30 cellular contexts compared by ENCODE assay signal in the genomic region with DNA sequence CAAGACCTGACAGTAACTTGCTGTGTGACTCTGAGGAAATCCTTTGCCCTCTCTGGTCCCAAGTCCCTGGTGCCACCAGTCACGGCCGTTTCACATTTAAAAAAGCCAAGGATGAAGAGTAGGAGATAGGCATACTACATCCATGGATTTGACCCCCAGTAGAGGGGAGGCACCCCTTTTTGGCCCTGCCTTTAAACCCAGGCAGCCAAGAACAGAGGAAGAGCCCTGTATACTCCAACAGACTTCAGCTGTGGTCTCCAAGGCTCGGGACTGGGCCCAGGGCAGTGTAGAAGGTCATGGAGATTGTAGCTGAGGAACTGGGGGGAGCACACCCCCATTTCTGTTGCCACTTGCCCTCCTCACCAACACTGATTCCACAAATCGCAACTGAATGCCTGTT. TPM values are rescaled to one million over a fixed set of nuclear protein-coding genes. Genes with fewer than 3 reads are reported as not detected.
"Had no signal": no experiment of that assay in that cellular context is flagged by ENCODE, and none has a peak within 500 bp of the region (broad histone marks: within the 10 kb centered on the region; RNA-seq: fewer than 3 reads in every experiment).

No MANE protein-coding gene starts in this region.

- H3K36me3 ChIP-seq: esophagus squamous epithelium, pancreas, right lobe of liver, stomach, thyroid gland had no signal

- H3K27ac ChIP-seq: esophagus squamous epithelium, pancreas, right lobe of liver, stomach, thyroid gland had no signal

- H3K4me1 ChIP-seq: pancreas, right lobe of liver, thyroid gland had no signal

- DNase-seq: cerebellar nuclear complex; cortex of kidney; effector memory CD8-positive, alpha-beta T cell; erythroblast; esophagus squamous epithelium; left ventricle myocardium superior; mesenchymal stem cell; midbrain; naive thymus-derived CD8-positive, alpha-beta T cell; nephron progenitor cell; occipital lobe; pancreas; right lobe of liver; stimulated activated CD4-positive, alpha-beta T cell treated with anti-CD3 and anti-CD28 coated beads, Interleukin-2, amount 100 ng/mL, for 24 hours; stimulated activated CD4-positive, alpha-beta T cell treated with anti-CD3 and anti-CD28 coated beads, Interleukin-4, amount 100 ng/mL, for 24 hours; stimulated activated naive CD4-positive, alpha-beta T cell treated with Interleukin-2 at 50 U/mL for 16 hours; stomach; thyroid gland had no signal

- H3K27me3 ChIP-seq: esophagus squamous epithelium, pancreas, right lobe of liver, stomach, thyroid gland had no signal

- ATAC-seq: effector memory CD8-positive, alpha-beta T cell; left ventricle myocardium superior; naive thymus-derived CD8-positive, alpha-beta T cell; pancreas; right lobe of liver; stimulated activated effector memory CD8-positive, alpha-beta T cell treated with anti-CD3 and anti-CD28 coated beads, Interleukin-12 subunit alpha, Interleukin-12 subunit beta, amount 100 ng/mL, for 72 hours had no signal

- H3K9me3 ChIP-seq: esophagus squamous epithelium, pancreas, right lobe of liver, stomach, thyroid gland had no signal

- H3K4me3 ChIP-seq: esophagus squamous epithelium, lung, pancreas, right lobe of liver, stomach, thyroid gland had no signal

- FAIRE-seq: endometrium, frontal cortex, keratinocyte, pancreas, urothelium cell line had no signal

RNA-seq across cellular contexts. Expression of gene CAV3, which starts 3.7 kb away (rescaled TPM):
- total RNA-seq: dermis microvascular lymphatic vessel endothelial cell; esophagus squamous epithelium; frontal cortex; glomerular endothelial cell; lung; mucosa of gallbladder; naive thymus-derived CD8-positive, alpha-beta T cell; occipital lobe; pancreas; posterior vena cava; right lobe of liver; subcutaneous adipose tissue; temporal lobe; thyroid gland had no signal
- polyA plus RNA-seq: keratinocyte; naive thymus-derived CD8-positive, alpha-beta T cell; pancreas had no signal

RNA-seq across cellular contexts. Expression of gene OXTR, which starts 32.1 kb away (rescaled TPM):
- polyA plus RNA-seq: naive thymus-derived CD8-positive, alpha-beta T cell had no signal
